ENCODE assay signal across 19 cellular contexts in the genomic region with DNA sequence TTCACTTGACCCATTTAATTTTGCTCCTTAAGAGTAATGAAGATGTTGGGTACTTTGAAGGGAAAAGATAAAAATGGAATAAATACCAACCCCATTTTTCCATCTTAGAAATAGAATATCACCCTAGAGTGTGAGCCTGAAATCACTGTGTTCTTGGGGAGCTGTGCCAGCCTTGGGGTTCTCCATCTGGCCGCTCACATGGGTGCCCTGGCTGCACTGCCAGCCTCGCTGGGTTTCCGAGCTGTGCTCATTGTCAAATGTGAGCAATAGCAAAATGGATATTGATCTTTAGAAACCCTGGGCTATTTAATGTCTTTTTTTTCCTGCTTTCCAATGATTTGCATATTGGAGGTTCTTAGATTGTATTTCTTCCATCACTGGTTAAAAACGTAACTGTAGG. TPM values are rescaled to one million over a fixed set of nuclear protein-coding genes. Genes with fewer than 3 reads are reported as not detected.
DNase-seq lines count a peak whose midpoint lies in the region; ATAC-seq, FAIRE-seq and TF ChIP-seq lines count a peak whose summit lies in the region.
"Had no signal": no experiment of that assay in that cellular context is flagged by ENCODE, and none has a peak within 500 bp of the region (broad histone marks: within the 10 kb centered on the region; RNA-seq: fewer than 3 reads in every experiment).

No MANE protein-coding gene starts in this region.

- no peak for FAIRE-seq in H54 (lab: Jason Lieb, UNC)
- FAIRE-seq: A204.1, D721Med, K562 had no signal

- no peak for TF ChIP-seq POLR2A in H54 (IDR thresholded peaks at IDR 0.05; ENCODE audit: low read depth, low read length)

- H3K4me1 ChIP-seq in BLaER1 treated with 17β-estradiol and CSF1 and Interleukin-3, amounts not matched to agents 10 nM and 100 nM = peaks cover 7 to 63% (median 47%) of the 10 kb centered on the region in 10 experiments; a peak in 17 of 20 replicates
- H3K4me1 ChIP-seq in CD8-positive, alpha-beta T cell (ENCODE audit: insufficient read depth, low read length) = no peaks in the 10 kb centered on the region
- H3K4me1 ChIP-seq: Caco-2 had no signal

- no peak for ATAC-seq in stimulated activated naive B cell treated with anti-CD40 and anti-IgM and Interleukin-4, amounts not matched to agents 10 μg/mL and 1 μg/mL and 100 μg/mL, for 72 hours (replicated peaks)
- no peak for ATAC-seq in CD8-positive, alpha-beta T cell
- ATAC-seq in GM21360 (IDR thresholded peaks at IDR 0.05; ENCODE audit: unreplicated experiment) (no peak), HG03520 (IDR thresholded peaks at IDR 0.05; ENCODE audit: unreplicated experiment) (no peak)
- ATAC-seq: K562 had no signal

- H4K20me1 ChIP-seq in BLaER1 treated with 17β-estradiol and CSF1 and Interleukin-3, amounts not matched to agents 10 nM and 100 nM = no peaks in the 10 kb centered on the region

- POLR2A ChIA-PET in CD8-positive, alpha-beta T cell (lab: Charles Lee) = no interaction called here

- 0 out of 22 replicates have a peak, but pooled peaks cover 0 to 4% (median 0%) of the 10 kb centered on the region in 11 experiments for H3K36me3 ChIP-seq in BLaER1 treated with 17β-estradiol and CSF1 and Interleukin-3, amounts not matched to agents 10 nM and 100 nM
- no peaks in the 10 kb centered on the region for H3K36me3 ChIP-seq in CD8-positive, alpha-beta T cell (ENCODE audit: insufficient read depth, low read length)

- H3K9me3 ChIP-seq in BLaER1 treated with 17β-estradiol and CSF1 and Interleukin-3, amounts not matched to agents 10 nM and 100 nM (replicated peaks in 1 of 11) = peaks cover 0 to 16% (median 0%) of the 10 kb centered on the region in 11 experiments; a peak in 7 of 22 replicates
- H3K9me3 ChIP-seq in CD8-positive, alpha-beta T cell (ENCODE audit: low read length) = no peaks in the 10 kb centered on the region
- H3K9me3 ChIP-seq: Caco-2 had no signal

- peak overlapping the region; percentile 89 for H3K27ac Mint-ChIP-seq in nephron progenitor cell
- H3K27ac Mint-ChIP-seq in stimulated activated naive B cell treated with anti-CD40 and anti-IgM and Interleukin-4, amounts not matched to agents 10 μg/mL and 1 μg/mL and 100 μg/mL, for 72 hours = peak overlapping the region; percentile 20
- H3K27ac Mint-ChIP-seq in CD8-positive, alpha-beta T cell = no peak overlapping the region
- H3K27ac Mint-ChIP-seq: CD4-positive, CD25-positive, alpha-beta regulatory T cell had no signal

- H3K27me3 ChIP-seq in BLaER1 treated with 17β-estradiol and CSF1 and Interleukin-3, amounts not matched to agents 10 nM and 100 nM = no peaks in the 10 kb centered on the region
- no peaks in the 10 kb centered on the region for H3K27me3 ChIP-seq in CD8-positive, alpha-beta T cell (ENCODE audit: insufficient read depth, low read length)

- H3K4me3 Mint-ChIP-seq in nephron progenitor cell = no peak overlapping the region
- no peak overlapping the region for H3K4me3 Mint-ChIP-seq in stimulated activated naive B cell treated with anti-CD40 and anti-IgM and Interleukin-4, amounts not matched to agents 10 μg/mL and 1 μg/mL and 100 μg/mL, for 72 hours
- H3K4me3 Mint-ChIP-seq in CD8-positive, alpha-beta T cell = no peak overlapping the region
- H3K4me3 Mint-ChIP-seq: CD4-positive, CD25-positive, alpha-beta regulatory T cell had no signal

- H3K27me3 Mint-ChIP-seq in nephron progenitor cell (ENCODE audit: low read depth, poor library complexity) = peaks cover 5% of the 10 kb centered on the region
- H3K27me3 Mint-ChIP-seq in stimulated activated naive B cell treated with anti-CD40 and anti-IgM and Interleukin-4, amounts not matched to agents 10 μg/mL and 1 μg/mL and 100 μg/mL, for 72 hours = no peaks in the 10 kb centered on the region
- H3K27me3 Mint-ChIP-seq in CD8-positive, alpha-beta T cell (ENCODE audit: low read depth) = peaks cover 3% of the 10 kb centered on the region

- TF ChIP-seq CTCF in nephron progenitor cell (IDR thresholded peaks at IDR 0.05) = no peak
- no peak for TF ChIP-seq CTCF in CD8-positive, alpha-beta T cell (IDR thresholded peaks at IDR 0.05)

- peaks cover 17% of the 10 kb centered on the region for H3K36me3 Mint-ChIP-seq in nephron progenitor cell (ENCODE audit: low read depth)
- peaks cover 0 to 3% of the 10 kb centered on the region in 2 donors for H3K36me3 Mint-ChIP-seq in stimulated activated naive B cell treated with anti-CD40 and anti-IgM and Interleukin-4, amounts not matched to agents 10 μg/mL and 1 μg/mL and 100 μg/mL, for 72 hours
- no peaks in the 10 kb centered on the region for H3K36me3 Mint-ChIP-seq in CD8-positive, alpha-beta T cell
- H3K36me3 Mint-ChIP-seq: CD4-positive, CD25-positive, alpha-beta regulatory T cell had no signal

- intact Hi-C loops in CD8-positive, alpha-beta T cell (cut with DNase I, micrococcal nuclease) = no loop called here

- H3K4me1 Mint-ChIP-seq in nephron progenitor cell = peaks cover 68% of the 10 kb centered on the region
- peaks cover 4 to 19% of the 10 kb centered on the region in 2 donors for H3K4me1 Mint-ChIP-seq in stimulated activated naive B cell treated with anti-CD40 and anti-IgM and Interleukin-4, amounts not matched to agents 10 μg/mL and 1 μg/mL and 100 μg/mL, for 72 hours
- H3K4me1 Mint-ChIP-seq in CD8-positive, alpha-beta T cell (ENCODE audit: low read depth) = no peaks in the 10 kb centered on the region
- H3K4me1 Mint-ChIP-seq: CD4-positive, CD25-positive, alpha-beta regulatory T cell had no signal

- peak overlapping the region in 9 of 11 experiments; percentile 26 to 81 (median 60); a peak in 17 of 22 replicates for H3K4me2 ChIP-seq in BLaER1 treated with 17β-estradiol and CSF1 and Interleukin-3, amounts not matched to agents 10 nM and 100 nM

- CTCF ChIA-PET in CD8-positive, alpha-beta T cell (lab: Charles Lee) = no interaction called here

- peak overlapping the region in 2 of 11 experiments; percentile 2 to 3; a peak in 2 of 22 replicates for H3K27ac ChIP-seq in BLaER1 treated with 17β-estradiol and CSF1 and Interleukin-3, amounts not matched to agents 10 nM and 100 nM
- no peak overlapping the region for H3K27ac ChIP-seq in CD8-positive, alpha-beta T cell (ENCODE audit: low read depth, low read length)
- H3K27ac ChIP-seq: GM23248, HL-60 had no signal

- H3K9ac ChIP-seq in BLaER1 treated with 17β-estradiol and CSF1 and Interleukin-3, amounts not matched to agents 10 nM and 100 nM = no peak overlapping the region
- H3K9ac ChIP-seq: GM23248 had no signal

- no peaks in the 10 kb centered on the region for H3K9me3 Mint-ChIP-seq in nephron progenitor cell
- peaks cover 0 to 8% of the 10 kb centered on the region in 2 donors for H3K9me3 Mint-ChIP-seq in stimulated activated naive B cell treated with anti-CD40 and anti-IgM and Interleukin-4, amounts not matched to agents 10 μg/mL and 1 μg/mL and 100 μg/mL, for 72 hours
- H3K9me3 Mint-ChIP-seq in CD8-positive, alpha-beta T cell = no peaks in the 10 kb centered on the region

- H3K4me3 ChIP-seq in BLaER1 treated with 17β-estradiol and CSF1 and Interleukin-3, amounts not matched to agents 10 nM and 100 nM = no peak overlapping the region
- H3K4me3 ChIP-seq in CD8-positive, alpha-beta T cell (ENCODE audit: low read depth, low read length) = no peak overlapping the region
- H3K4me3 ChIP-seq: GM23248, K562 had no signal

- DNase-seq in cerebellar cortex (ENCODE audit: low spot score) = peak; percentile 64
- DNase-seq in nephron progenitor cell = no peak
- DNase-seq in stimulated activated naive B cell treated with anti-CD40 and anti-IgM and Interleukin-4, amounts not matched to agents 10 μg/mL and 1 μg/mL and 100 μg/mL, for 72 hours = no peak
- no peak for DNase-seq in CD8-positive, alpha-beta T cell
- no peak for DNase-seq in H54 (ENCODE audit: insufficient read length, low spot score)
- DNase-seq: Caco-2; CD4-positive, CD25-positive, alpha-beta regulatory T cell; GF-D8; GM23248; HCEC 1CT; IMR-90 had no signal

RNA-seq across cellular contexts. Expression of a gene that starts 9.3 kb away (rescaled TPM):
- total RNA-seq in CD8-positive, alpha-beta T cell = not detected
- total RNA-seq: CD4-positive, CD25-positive, alpha-beta regulatory T cell; GM23248; HT1080 had no signal
